ENCODE assay signal across 37 cellular contexts in the genomic region with DNA sequence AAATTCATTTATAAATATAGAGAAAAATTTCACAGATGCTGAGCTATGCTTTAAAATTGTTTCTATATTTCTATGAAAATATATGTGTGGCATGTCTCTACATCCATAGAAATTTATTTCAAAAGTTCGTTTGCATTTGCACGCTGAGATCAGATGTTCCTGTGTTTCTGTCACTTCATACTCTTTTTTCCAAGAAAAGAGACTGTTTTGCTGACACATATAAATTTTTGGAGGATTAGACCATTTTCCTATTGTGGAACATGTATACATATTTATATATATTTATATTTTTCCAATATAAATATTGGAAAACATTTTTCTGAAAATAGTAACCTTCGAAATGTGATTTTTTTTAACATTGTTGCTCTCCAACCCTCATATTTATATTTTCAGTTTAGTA.
"Had no signal": no experiment of that assay in that cellular context is flagged by ENCODE, and none has a peak within 500 bp of the region (broad histone marks: within the 10 kb centered on the region; RNA-seq: fewer than 3 reads in every experiment).

No MANE protein-coding gene starts in this region.

- H3K4me3 ChIP-seq: adrenal gland, body of pancreas, breast epithelium had no signal

- H3K36me3 ChIP-seq: adrenal gland, brain microvascular endothelial cell, breast epithelium had no signal

- H3K4me3 Mint-ChIP-seq: activated B cell treated with CpG ODN at 0.5 μM for 24 hours; activated CD4-positive, alpha-beta memory T cell treated with anti-CD3 and anti-CD28 coated beads for 36 hours; activated CD4-positive, alpha-beta T cell treated with anti-CD3 and anti-CD28 coated beads, Interleukin-2, amount 10 ng/mL, durations not matched to agents 24 days and 14 days; activated CD8-positive, alpha-beta T cell treated with anti-CD3 and anti-CD28 coated beads for 36 hours; activated naive CD4-positive, alpha-beta T cell treated with anti-CD3 and anti-CD28 coated beads for 36 hours; activated naive CD8-positive, alpha-beta T cell treated with anti-CD3 and anti-CD28 coated beads for 36 hours; activated T-cell treated with anti-CD3 and anti-CD28 coated beads, Interleukin-2, amount 50 U/mL, for 4 hours; activated T-cell treated with anti-CD3 and anti-CD28 coated beads, Interleukin-2, amount 50 U/mL, for 72 hours; activated T-helper 1 cell treated with anti-CD3 and anti-CD28 coated beads, Interleukin-12 subunit alpha, Interleukin-12 subunit beta, Interleukin-2, Interleukin-4 antibody, amounts not matched to agents 30 ng/mL and 10 ng/mL and 1 ng/mL, durations not matched to agents 14 hours and 24 hours and 36 hours; activated T-helper 17 cell treated with anti-CD3 and anti-CD28 coated beads, Interleukin-2, amount 50 U/mL, for 72 hours; T-helper 1 cell treated with Interleukin-12 subunit alpha and Interleukin-12 subunit beta and Interleukin-4 antibody, amounts not matched to agents 30 μg/mL and 1 μg/mL, for 36 hours; T-helper 2 cell treated with Interferon-gamma antibody and Interleukin-4, amounts not matched to agents 5 μg/mL and 100 μg/mL, for 36 hours had no signal

- ATAC-seq: activated CD8-positive, alpha-beta T cell treated with anti-CD3 and anti-CD28 coated beads for 36 hours; activated naive CD4-positive, alpha-beta T cell treated with anti-CD3 and anti-CD28 coated beads, Interleukin-2, amount 50 U/mL, for 72 hours; activated T-cell treated with anti-CD3 and anti-CD28 coated beads, Interleukin-2, amount 50 U/mL, for 4 hours; activated T-cell treated with anti-CD3 and anti-CD28 coated beads, Interleukin-2, amount 50 U/mL, for 72 hours; activated T-helper 17 cell treated with anti-CD3 and anti-CD28 coated beads, Interleukin-2, amount 50 U/mL, for 72 hours; body of pancreas had no signal

- H3K9me3 ChIP-seq: adrenal gland, body of pancreas, breast epithelium had no signal

- H3K27me3 ChIP-seq: adrenal gland, body of pancreas, brain microvascular endothelial cell, breast epithelium had no signal

- H3K36me3 Mint-ChIP-seq: activated CD4-positive, alpha-beta memory T cell treated with anti-CD3 and anti-CD28 coated beads for 36 hours; activated naive CD4-positive, alpha-beta T cell treated with anti-CD3 and anti-CD28 coated beads, Interleukin-2, amount 50 U/mL, for 72 hours had no signal

- H3K27ac ChIP-seq: adrenal gland, body of pancreas, brain microvascular endothelial cell, breast epithelium, VCaP had no signal

- H3K27ac Mint-ChIP-seq: activated B cell treated with CpG ODN at 0.5 μM for 24 hours; activated CD4-positive, alpha-beta memory T cell treated with anti-CD3 and anti-CD28 coated beads for 36 hours; activated CD4-positive, alpha-beta T cell treated with anti-CD3 and anti-CD28 coated beads, Interleukin-2, amount 10 ng/mL, durations not matched to agents 24 days and 14 days; activated CD8-positive, alpha-beta T cell treated with anti-CD3 and anti-CD28 coated beads for 36 hours; activated naive CD4-positive, alpha-beta T cell treated with anti-CD3 and anti-CD28 coated beads for 36 hours; activated naive CD4-positive, alpha-beta T cell treated with anti-CD3 and anti-CD28 coated beads, Interleukin-2, amount 50 U/mL, for 72 hours; activated naive CD8-positive, alpha-beta T cell treated with anti-CD3 and anti-CD28 coated beads for 36 hours; activated T-cell treated with anti-CD3 and anti-CD28 coated beads, Interleukin-2, amount 50 U/mL, for 72 hours; activated T-helper 1 cell treated with anti-CD3 and anti-CD28 coated beads, Interleukin-12 subunit alpha, Interleukin-12 subunit beta, Interleukin-2, Interleukin-4 antibody, amounts not matched to agents 30 ng/mL and 10 ng/mL and 1 ng/mL, durations not matched to agents 14 hours and 24 hours and 36 hours; activated T-helper 17 cell treated with anti-CD3 and anti-CD28 coated beads, Interleukin-2, amount 50 U/mL, for 72 hours; T-helper 1 cell treated with Interleukin-12 subunit alpha and Interleukin-12 subunit beta and Interleukin-4 antibody, amounts not matched to agents 30 μg/mL and 1 μg/mL, for 36 hours; T-helper 2 cell treated with Interferon-gamma antibody and Interleukin-4, amounts not matched to agents 5 μg/mL and 100 μg/mL, for 36 hours had no signal

- H3K4me1 ChIP-seq: adrenal gland, body of pancreas, breast epithelium had no signal

- DNase-seq: activated B cell treated with CpG ODN at 0.5 μM for 24 hours; activated CD4-positive, alpha-beta memory T cell treated with anti-CD3 and anti-CD28 coated beads for 36 hours; activated CD4-positive, alpha-beta T cell treated with anti-CD3 and anti-CD28 coated beads for 4 hours; activated CD4-positive, alpha-beta T cell treated with anti-CD3 and anti-CD28 coated beads, Interleukin-2, amount 10 ng/mL, durations not matched to agents 24 days and 14 days; activated CD4-positive, alpha-beta T cell treated with anti-CD3 and anti-CD28 coated beads, Interleukin-2, amount 50 U/mL, for 1 hour; activated CD4-positive, alpha-beta T cell treated with anti-CD3 and anti-CD28 coated beads, Interleukin-2, amount 50 U/mL, for 4 hours; activated CD4-positive, CD25-positive, alpha-beta regulatory T cell treated with anti-CD3 and anti-CD28 coated beads, Interleukin-2, amount 50 U/mL, for 72 hours; activated CD8-positive, alpha-beta memory T cell treated with anti-CD3 and anti-CD28 coated beads, Interleukin-2, amount 50 U/mL, for 4 hours; activated CD8-positive, alpha-beta T cell treated with anti-CD3 and anti-CD28 coated beads for 36 hours; activated effector memory CD4-positive, alpha-beta T cell treated with anti-CD3 and anti-CD28 coated beads, Interleukin-2, amount 50 U/mL, for 16 hours; activated gamma-delta T cell treated with Interleukin-2 at 50 U/mL for 16 hours; activated naive CD4-positive, alpha-beta T cell; activated naive CD4-positive, alpha-beta T cell treated with anti-CD3 and anti-CD28 coated beads for 36 hours; activated naive CD4-positive, alpha-beta T cell treated with anti-CD3 and anti-CD28 coated beads, Interleukin-2, amount 50 U/mL, for 16 hours; activated naive CD8-positive, alpha-beta T cell treated with anti-CD3 and anti-CD28 coated beads for 36 hours; activated T-cell treated with anti-CD3 and anti-CD28 coated beads for 4 hours; activated T-cell treated with anti-CD3 and anti-CD28 coated beads, Interleukin-2, amount 50 U/mL, for 1 hour; activated T-cell treated with anti-CD3 and anti-CD28 coated beads, Interleukin-2, amount 50 U/mL, for 4 hours; activated T-cell treated with anti-CD3 and anti-CD28 coated beads, Interleukin-2, amount 50 U/mL, for 72 hours; adrenal gland; amniotic stem cell; aorta; body of pancreas; central memory CD4-positive, alpha-beta T cell; T-helper 1 cell; T-helper 2 cell; T-helper 9 cell had no signal

- H3K27me3 Mint-ChIP-seq: activated B cell treated with CpG ODN at 0.5 μM for 24 hours; activated CD4-positive, alpha-beta memory T cell treated with anti-CD3 and anti-CD28 coated beads for 36 hours; activated CD4-positive, alpha-beta T cell treated with anti-CD3 and anti-CD28 coated beads, Interleukin-2, amount 10 ng/mL, durations not matched to agents 24 days and 14 days; activated CD8-positive, alpha-beta T cell treated with anti-CD3 and anti-CD28 coated beads for 36 hours; activated naive CD8-positive, alpha-beta T cell treated with anti-CD3 and anti-CD28 coated beads for 36 hours; activated T-helper 17 cell treated with anti-CD3 and anti-CD28 coated beads, Interleukin-2, amount 50 U/mL, for 72 hours had no signal

- H3K9me3 Mint-ChIP-seq: activated B cell treated with CpG ODN at 0.5 μM for 24 hours; activated CD4-positive, alpha-beta memory T cell treated with anti-CD3 and anti-CD28 coated beads for 36 hours; activated CD4-positive, alpha-beta T cell treated with anti-CD3 and anti-CD28 coated beads, Interleukin-2, amount 10 ng/mL, durations not matched to agents 24 days and 14 days; activated CD8-positive, alpha-beta T cell treated with anti-CD3 and anti-CD28 coated beads for 36 hours; activated naive CD4-positive, alpha-beta T cell treated with anti-CD3 and anti-CD28 coated beads for 36 hours; activated naive CD4-positive, alpha-beta T cell treated with anti-CD3 and anti-CD28 coated beads, Interleukin-2, amount 50 U/mL, for 72 hours; activated naive CD8-positive, alpha-beta T cell treated with anti-CD3 and anti-CD28 coated beads for 36 hours; activated T-cell treated with anti-CD3 and anti-CD28 coated beads, Interleukin-2, amount 50 U/mL, for 4 hours; activated T-cell treated with anti-CD3 and anti-CD28 coated beads, Interleukin-2, amount 50 U/mL, for 72 hours; activated T-helper 1 cell treated with anti-CD3 and anti-CD28 coated beads, Interleukin-12 subunit alpha, Interleukin-12 subunit beta, Interleukin-2, Interleukin-4 antibody, amounts not matched to agents 30 ng/mL and 10 ng/mL and 1 ng/mL, durations not matched to agents 14 hours and 24 hours and 36 hours; activated T-helper 17 cell treated with anti-CD3 and anti-CD28 coated beads, Interleukin-2, amount 50 U/mL, for 72 hours; T-helper 1 cell treated with Interleukin-12 subunit alpha and Interleukin-12 subunit beta and Interleukin-4 antibody, amounts not matched to agents 30 μg/mL and 1 μg/mL, for 36 hours; T-helper 2 cell treated with Interferon-gamma antibody and Interleukin-4, amounts not matched to agents 5 μg/mL and 100 μg/mL, for 36 hours had no signal

- FAIRE-seq: astrocyte, TTC549 had no signal

- H3K4me1 Mint-ChIP-seq: activated T-helper 17 cell treated with anti-CD3 and anti-CD28 coated beads, Interleukin-2, amount 50 U/mL, for 72 hours had no signal
